Comparison of ENCODE assay signal across 8 cellular contexts in the genomic region with DNA sequence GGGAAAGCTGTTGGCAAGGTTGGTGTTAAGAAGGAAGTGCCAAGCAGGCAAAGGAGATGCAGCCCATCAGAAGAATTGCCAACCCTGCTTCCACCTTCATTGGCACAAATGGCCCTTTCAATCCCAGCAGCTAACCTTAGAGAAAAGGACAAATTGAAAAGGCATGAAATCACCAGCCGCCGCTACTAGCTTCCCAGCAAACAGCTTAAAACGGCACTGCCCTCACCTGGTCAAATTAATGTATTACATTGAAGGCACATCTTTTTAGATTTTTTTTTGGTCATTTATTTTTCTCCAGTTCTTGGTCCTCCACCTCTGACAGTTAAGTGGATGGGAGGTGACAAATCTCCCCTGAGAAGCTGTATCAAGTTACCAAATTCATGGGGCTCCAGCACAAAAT. TPM values are rescaled to one million over a fixed set of nuclear protein-coding genes. Genes with fewer than 3 reads are reported as not detected.
A peak's percentile ranks its signal among the peaks of the same experiment; 100 is the strongest.
DNase-seq lines count a peak whose midpoint lies in the region; ATAC-seq, FAIRE-seq and TF ChIP-seq lines count a peak whose summit lies in the region.

No MANE protein-coding gene starts in this region.

- H2AFZ ChIP-seq in Loucy (ENCODE audit: low read length): no peak overlapping the region

- ATAC-seq in GM19324 (IDR thresholded peaks at IDR 0.05; ENCODE audit: low FRiP score, unreplicated experiment) (no peak), GM21515 (IDR thresholded peaks at IDR 0.05; ENCODE audit: unreplicated experiment) (no peak)

- no peaks in the 10 kb centered on the region for H3K27me3 ChIP-seq in Loucy (ENCODE audit: insufficient read depth, low read length, poor library complexity, severe bottlenecking)
- H3K27me3 ChIP-seq in small intestine (ENCODE audit: control insufficient read depth in 2 of 2, insufficient read depth in 2 of 2, low read length in 2 of 2): no peaks in the 10 kb centered on the region

- DNase-seq in activated T-cell treated with anti-CD3 and anti-CD28 coated beads for 1 hour (ENCODE audit: low read depth) (peak; percentile 11), fibroblast of the conjunctiva (ENCODE audit: low read depth) (peak; percentile 13), small intestine (peak; percentile 7)
- no peak for DNase-seq in activated T-cell treated with anti-CD3 and anti-CD28 coated beads, Interleukin-2, amount 50 U/mL, for 1 hour

- no peak overlapping the region for H3K9ac ChIP-seq in Loucy (ENCODE audit: low read depth, low read length, poor library complexity, severe bottlenecking)

- no peaks in the 10 kb centered on the region for H3K4me1 ChIP-seq in Loucy (ENCODE audit: insufficient read depth, low read length, poor library complexity, severe bottlenecking)
- H3K4me1 ChIP-seq in small intestine (ENCODE audit: control insufficient read depth in 2 of 2, insufficient read depth in 1 of 2, low read depth in 1 of 2, low read length in 1 of 2): no peaks in the 10 kb centered on the region

- TF ChIP-seq CTCF in Loucy (conservative IDR thresholded peaks at IDR 0.05; ENCODE audit: low read length): peak; percentile 59
- peak; percentile 72 for TF ChIP-seq CTCF in VCaP (conservative IDR thresholded peaks at IDR 0.05)

- no peak for FAIRE-seq in small intestine (lab: Jason Lieb, UNC)

- H3K36me3 ChIP-seq in Loucy (ENCODE audit: insufficient read depth, low read length) (no peaks in the 10 kb centered on the region), small intestine (ENCODE audit: control insufficient read depth in 2 of 2, insufficient read depth in 2 of 2, low read length in 2 of 2) (no peaks in the 10 kb centered on the region)

- H3K27ac ChIP-seq in VCaP: no peak overlapping the region
- no peak overlapping the region for H3K27ac ChIP-seq in small intestine (ENCODE audit: low read depth in 1 of 2, low read length in 1 of 2)

- no peaks in the 10 kb centered on the region for H3K9me3 ChIP-seq in Loucy (ENCODE audit: insufficient read depth, low read depth, low read length)
- H3K9me3 ChIP-seq in small intestine (ENCODE audit: control insufficient read depth, low read depth): no peaks in the 10 kb centered on the region

- H4K20me1 ChIP-seq in Loucy (ENCODE audit: insufficient read depth, low read length, poor library complexity, severe bottlenecking): no peaks in the 10 kb centered on the region

- H3K79me2 ChIP-seq in Loucy (ENCODE audit: insufficient read depth, low read length): no peaks in the 10 kb centered on the region

- H3K9me2 ChIP-seq in Loucy (replicated peaks; ENCODE audit: low read depth, low read length): no peaks in the 10 kb centered on the region

- no peaks in the 10 kb centered on the region for H3F3A ChIP-seq in Loucy (ENCODE audit: low read depth)

- no peak overlapping the region for H3K4me2 ChIP-seq in Loucy (ENCODE audit: low read depth, low read length, poor library complexity, severe bottlenecking)

- H3K4me3 ChIP-seq in Loucy (ENCODE audit: low read length, poor library complexity, severe bottlenecking) (no peak overlapping the region), small intestine (ENCODE audit: low read depth in 1 of 2, low read length in 2 of 2) (no peak overlapping the region)

- 1 to 12% (median 6%) methylated on average over 3 of the region's 3 CpGs for WGBS in small intestine, 3 donors

RNA-seq across cellular contexts. Expression of a gene that starts 51.0 kb away (rescaled TPM):
- polyA plus RNA-seq in small intestine: 1 to 10 TPM in 1 of 3 donors, under 1 TPM in 1, not detected in 1; under 0.01 to 2.9 TPM
